In the genomic region with DNA sequence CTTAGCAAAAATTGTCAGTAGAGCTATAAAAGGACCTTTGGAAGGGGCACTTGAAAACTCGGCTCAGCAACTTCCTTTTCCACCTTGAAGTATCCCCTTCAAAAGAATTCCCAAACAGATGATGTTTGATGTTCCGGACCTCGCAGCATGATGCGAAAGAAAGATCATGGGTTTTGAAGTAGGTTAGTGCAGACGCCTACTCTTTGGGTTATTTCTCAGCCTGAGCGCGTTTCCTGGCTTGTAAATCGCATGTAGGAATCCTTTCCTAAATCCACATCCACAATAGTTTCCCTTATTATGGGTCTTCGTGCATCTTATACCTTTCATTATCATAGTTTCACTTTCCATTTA, we compare ENCODE assay signal across 7 cellular contexts. TPM values are rescaled to one million over a fixed set of nuclear protein-coding genes. Genes with fewer than 3 reads are reported as not detected.
A peak's percentile ranks its signal among the peaks of the same experiment; 100 is the strongest.
DNase-seq lines count a peak whose midpoint lies in the region; ATAC-seq, FAIRE-seq and TF ChIP-seq lines count a peak whose summit lies in the region.

No MANE protein-coding gene starts in this region.

- ATAC-seq in activated T-helper 17 cell treated with anti-CD3 and anti-CD28 coated beads, Interleukin-2, amount 50 U/mL, for 72 hours (replicated peaks), result no peak
- ATAC-seq in stimulated activated naive CD8-positive, alpha-beta T cell treated with anti-CD3 and anti-CD28 coated beads, Interleukin-15, Interleukin-2, amounts not matched to agents 100 U/mL and 50 U/mL, for 24 hours, result no peak
- no peak for ATAC-seq in HG02759 (IDR thresholded peaks at IDR 0.05; ENCODE audit: unreplicated experiment)
- no peak for ATAC-seq in activated CD4-positive, CD25-positive, alpha-beta regulatory T cell treated with anti-CD3 and anti-CD28 coated beads, Interleukin-2, amount 50 U/mL, for 24 hours

- H3K9me3 ChIP-seq in HUES6 (ENCODE audit: control insufficient read depth, insufficient read depth, low read depth, low read length) (no peaks in the 10 kb centered on the region), iPS-15b (ENCODE audit: control insufficient read depth, insufficient read depth, low read length) (no peaks in the 10 kb centered on the region)

- no peaks in the 10 kb centered on the region for H3K9me3 Mint-ChIP-seq in activated T-helper 17 cell treated with anti-CD3 and anti-CD28 coated beads, Interleukin-2, amount 50 U/mL, for 72 hours

- peak; percentile 7 for DNase-seq in stimulated activated naive CD8-positive, alpha-beta T cell treated with anti-CD3 and anti-CD28 coated beads, Interleukin-15, Interleukin-2, amounts not matched to agents 100 U/mL and 50 U/mL, for 24 hours
- DNase-seq in GM12891 (ENCODE audit: insufficient read length, low spot score), result no peak

- H3K4me3 ChIP-seq in HUES6 (ENCODE audit: low read depth, low read length) (peak overlapping the region; percentile 86), iPS-15b (ENCODE audit: low read depth, low read length) (peak overlapping the region; percentile 86)

- peaks cover 36% of the 10 kb centered on the region for H3K36me3 Mint-ChIP-seq in activated T-helper 17 cell treated with anti-CD3 and anti-CD28 coated beads, Interleukin-2, amount 50 U/mL, for 72 hours (ENCODE audit: low read depth)

- H3K4me3 Mint-ChIP-seq in activated T-helper 17 cell treated with anti-CD3 and anti-CD28 coated beads, Interleukin-2, amount 50 U/mL, for 72 hours, result peak overlapping the region; percentile 99

- H3K36me3 ChIP-seq in HUES6 (ENCODE audit: control insufficient read depth, insufficient read depth, low read length), result no peaks in the 10 kb centered on the region
- H3K36me3 ChIP-seq in iPS-15b (ENCODE audit: control insufficient read depth, insufficient read depth, low read length), result no peaks in the 10 kb centered on the region

- 0 out of 2 replicates have a peak overlapping the region, but pooled peaks have one; percentile 62 for H3K27ac ChIP-seq in HUES6 (ENCODE audit: low read depth, low read length)

- H3K27me3 ChIP-seq in HUES6 (ENCODE audit: control insufficient read depth, insufficient read depth, low read length) (no peaks in the 10 kb centered on the region), iPS-15b (ENCODE audit: control insufficient read depth, insufficient read depth, low read length) (no peaks in the 10 kb centered on the region)

- H3K4me1 ChIP-seq in HUES6 (ENCODE audit: control insufficient read depth, insufficient read depth, low read length), result peaks cover 28% of the 10 kb centered on the region
- peaks cover 8% of the 10 kb centered on the region for H3K4me1 ChIP-seq in iPS-15b (ENCODE audit: control insufficient read depth, insufficient read depth, low read length)

- no peak for TF ChIP-seq POLR2A in GM12891 (IDR thresholded peaks at IDR 0.05; ENCODE audit: low read depth, low read length)

- H3K4me1 Mint-ChIP-seq in activated T-helper 17 cell treated with anti-CD3 and anti-CD28 coated beads, Interleukin-2, amount 50 U/mL, for 72 hours, result peaks cover 25% of the 10 kb centered on the region

- H3K27ac Mint-ChIP-seq in activated T-helper 17 cell treated with anti-CD3 and anti-CD28 coated beads, Interleukin-2, amount 50 U/mL, for 72 hours, result peak overlapping the region; percentile 98

- no peak for FAIRE-seq in GM12891 (lab: Jason Lieb, UNC)

- H3K27me3 Mint-ChIP-seq in activated T-helper 17 cell treated with anti-CD3 and anti-CD28 coated beads, Interleukin-2, amount 50 U/mL, for 72 hours, result peaks cover 4% of the 10 kb centered on the region

- peak overlapping the region; percentile 74 for H3K9ac ChIP-seq in HUES6 (ENCODE audit: low read length)
- H3K9ac ChIP-seq in iPS-15b (ENCODE audit: low read depth, low read length), result no peak overlapping the region

TF ChIP-seq in GM12891, 5 proteins besides CTCF, POLR2A, EP300 and RAD21:
- TF ChIP-seq SPI1 (IDR thresholded peaks at IDR 0.05; ENCODE audit: low read depth, low read length), result no peak
- TF ChIP-seq POLR2AphosphoS5 (IDR thresholded peaks at IDR 0.05; ENCODE audit: low read depth, low read length), result no peak
- TF ChIP-seq PAX5 (IDR thresholded peaks at IDR 0.05; ENCODE audit: insufficient read depth, low read length, severe bottlenecking), result no peak
- no peak for TF ChIP-seq TAF1 (IDR thresholded peaks at IDR 0.05; ENCODE audit: low read depth, low read length)
- no peak for TF ChIP-seq POU2F2 (IDR thresholded peaks at IDR 0.05; ENCODE audit: low read depth, low read length)
TF ChIP-seq in GM12891: peak in this region for 0.

RNA-seq across cellular contexts. Expression of a gene that starts 0.6 kb away (rescaled TPM):
- 10 to 100 TPM; 39.8 to 42.7 TPM for total RNA-seq in activated T-helper 17 cell treated with anti-CD3 and anti-CD28 coated beads, Interleukin-2, amount 50 U/mL, for 72 hours
- 13.3 TPM for polyA plus RNA-seq in GM12891 (2012; ENCODE audit: low read depth, missing spikeins)
